ENCODE assay signal across 15 cellular contexts in genomic region chr5:78541058-78541624, GRCh38.
A peak's percentile ranks its signal among the peaks of the same experiment; 100 is the strongest.
DNase-seq lines count a peak whose midpoint lies in the region; ATAC-seq, FAIRE-seq and TF ChIP-seq lines count a peak whose summit lies in the region.
"Had no signal": no experiment of that assay in that cellular context is flagged by ENCODE, and none has a peak within 500 bp of the region (broad histone marks: within the 10 kb centered on the region; RNA-seq: fewer than 3 reads in every experiment).

No MANE protein-coding gene starts in this region.

- H3K36me3 Mint-ChIP-seq in astrocyte (ENCODE audit: low read depth, unreplicated experiment): peaks cover 3% of the 10 kb centered on the region
- H3K36me3 Mint-ChIP-seq: activated CD8-positive, alpha-beta memory T cell treated with anti-CD3 and anti-CD28 coated beads, Interleukin-2, amount 10 ng/mL, durations not matched to agents 7 days and 5 days had no signal

- TF ChIP-seq CTCF in astrocyte (IDR thresholded peaks at IDR 0.05; ENCODE audit: insufficient read depth, low read depth, low read length) (no peak), left lung (IDR thresholded peaks at IDR 0.05) (no peak), stomach (IDR thresholded peaks at IDR 0.05) (no peak)

- H3K4me2 ChIP-seq in astrocyte (ENCODE audit: low read length): peak overlapping the region; percentile 24
- H3K4me2 ChIP-seq: KMS-11, PC-9 had no signal

- H3K9ac ChIP-seq in HUES64 (ENCODE audit: low read depth, low read length) (no peak overlapping the region), astrocyte (ENCODE audit: low read length) (peak overlapping the region; percentile 49)
- H3K9ac ChIP-seq: KMS-11 had no signal

- H3K36me3 ChIP-seq in HUES64 (ENCODE audit: insufficient read depth, low read length) (no peaks in the 10 kb centered on the region), astrocyte (ENCODE audit: insufficient read depth, low read length) (no peaks in the 10 kb centered on the region), left lung (no peaks in the 10 kb centered on the region), stomach (no peaks in the 10 kb centered on the region)
- H3K36me3 ChIP-seq: HAP-1 had no signal

- no peaks in the 10 kb centered on the region for H4K20me1 ChIP-seq in astrocyte (ENCODE audit: insufficient read depth, low read length)

- H3K27ac Mint-ChIP-seq in astrocyte (ENCODE audit: unreplicated experiment): peak overlapping the region; percentile 59
- H3K27ac Mint-ChIP-seq: activated CD8-positive, alpha-beta memory T cell treated with anti-CD3 and anti-CD28 coated beads, Interleukin-2, amount 10 ng/mL, durations not matched to agents 7 days and 5 days had no signal

- no peak for TF ChIP-seq EP300 in stomach (IDR thresholded peaks at IDR 0.05)

- no peaks in the 10 kb centered on the region for H3K27me3 ChIP-seq in HUES64 (ENCODE audit: insufficient read depth, low read length)
- H3K27me3 ChIP-seq in astrocyte (ENCODE audit: insufficient read depth, low read length): no peaks in the 10 kb centered on the region
- H3K27me3 ChIP-seq in left lung: no peaks in the 10 kb centered on the region
- no peaks in the 10 kb centered on the region for H3K27me3 ChIP-seq in stomach

- 89% methylated on average over 9 of the region's 10 CpGs for WGBS in HUES64
- WGBS in stomach, 5 donors: 87 to 91% (median 90%) methylated on average over 10 of the region's 10 CpGs

- H3K27ac ChIP-seq in HUES64 (ENCODE audit: low read depth, low read length): peak overlapping the region; percentile 28
- peak overlapping the region; percentile 37 for H3K27ac ChIP-seq in astrocyte (ENCODE audit: low read depth, low read length)
- peak overlapping the region in 1 of 2 donors; percentile 63 for H3K27ac ChIP-seq in left lung
- H3K27ac ChIP-seq in stomach: peak overlapping the region in 3 of 5 donors; percentile 43 to 60 (median 59)
- H3K27ac ChIP-seq: KMS-11, PC-9 had no signal

- H3K79me2 ChIP-seq in astrocyte (ENCODE audit: insufficient read depth, low read length): peaks cover 50% of the 10 kb centered on the region

- H3K9me3 ChIP-seq in HUES64 (ENCODE audit: insufficient read depth, low read depth, low read length) (no peaks in the 10 kb centered on the region), astrocyte (ENCODE audit: insufficient read depth, low read depth, low read length) (no peaks in the 10 kb centered on the region), left lung (no peaks in the 10 kb centered on the region), stomach (no peaks in the 10 kb centered on the region)
- H3K9me3 ChIP-seq: HAP-1 had no signal

- H3K9me3 Mint-ChIP-seq in astrocyte (ENCODE audit: unreplicated experiment): no peaks in the 10 kb centered on the region

- no peak overlapping the region for H2AFZ ChIP-seq in astrocyte (ENCODE audit: low read depth, low read length)
- H2AFZ ChIP-seq: PC-9 had no signal

- DNase-seq in astrocyte (ENCODE audit: low read depth) (peak; percentile 54), left lung (no peak), stomach (no peak), NCI-H2227 (lab: John Stamatoyannopoulos, UW; ENCODE audit: unreplicated experiment) (no peak), mucosa of gallbladder (ENCODE audit: low spot score) (no peak)
- no peak for DNase-seq in stimulated activated CD4-positive, alpha-beta T cell treated with anti-CD3 and anti-CD28 coated beads, Interleukin-15, amount 100 ng/mL, for 24 hours
- DNase-seq: activated CD8-positive, alpha-beta memory T cell treated with anti-CD3 and anti-CD28 coated beads, Interleukin-2, amount 10 ng/mL, durations not matched to agents 7 days and 5 days; DMS79; NCI-H510A treated with DMSO at 0.1 percent for 48 hours; PC-9 had no signal

- no peak overlapping the region for H3K4me3 Mint-ChIP-seq in astrocyte (ENCODE audit: unreplicated experiment)
- H3K4me3 Mint-ChIP-seq: activated CD8-positive, alpha-beta memory T cell treated with anti-CD3 and anti-CD28 coated beads, Interleukin-2, amount 10 ng/mL, durations not matched to agents 7 days and 5 days had no signal

- no peak for FAIRE-seq in astrocyte (lab: Jason Lieb, UNC)
- FAIRE-seq: bronchial epithelial cell had no signal

- no peak for TF ChIP-seq POLR2A in stomach (IDR thresholded peaks at IDR 0.05)

- H3K4me1 ChIP-seq in HUES64 (ENCODE audit: insufficient read depth, low read length) (peaks cover 33% of the 10 kb centered on the region), astrocyte (ENCODE audit: insufficient read depth, low read length) (peaks cover 29% of the 10 kb centered on the region), left lung (peaks cover 0 to 50% of the 10 kb centered on the region in 2 donors), stomach (peaks cover 3 to 41% (median 16%) of the 10 kb centered on the region in 4 donors)
- H3K4me1 ChIP-seq: HAP-1 had no signal

- H3K4me1 Mint-ChIP-seq in astrocyte (ENCODE audit: low read depth, unreplicated experiment): peaks cover 23% of the 10 kb centered on the region
- H3K4me1 Mint-ChIP-seq: activated CD8-positive, alpha-beta memory T cell treated with anti-CD3 and anti-CD28 coated beads, Interleukin-2, amount 10 ng/mL, durations not matched to agents 7 days and 5 days had no signal

- no peaks in the 10 kb centered on the region for H3K27me3 Mint-ChIP-seq in astrocyte (ENCODE audit: low read depth, unreplicated experiment)

- intact Hi-C loops in left lung (cut with DNase I): no loop called here
- intact Hi-C loops in stomach (cut with DNase I; ENCODE audit: low total_unique reads): no loop called here

- ATAC-seq in left lung (peak; percentile 7), HG03432 (IDR thresholded peaks at IDR 0.05; ENCODE audit: unreplicated experiment) (no peak)
- ATAC-seq: activated CD8-positive, alpha-beta memory T cell treated with anti-CD3 and anti-CD28 coated beads, Interleukin-2, amount 10 ng/mL, durations not matched to agents 7 days and 5 days had no signal

- H3K4me3 ChIP-seq in HUES64 (ENCODE audit: low read length) (no peak overlapping the region), astrocyte (ENCODE audit: insufficient read depth, low read depth, low read length) (no peak overlapping the region), left lung (no peak overlapping the region), stomach (no peak overlapping the region)
- H3K4me3 ChIP-seq: HAP-1, PC-9 had no signal
